Comparison of ENCODE assay signal across 1 cellular context in genomic region chr17:4534928-4535666, GRCh38.
TF ChIP-seq lines count a peak whose summit lies in the region.

No MANE protein-coding gene starts in this region.

TF ChIP-seq in HCT116, 20 proteins besides CTCF, POLR2A, EP300 and RAD21:
- TF ChIP-seq, protein P1, sequence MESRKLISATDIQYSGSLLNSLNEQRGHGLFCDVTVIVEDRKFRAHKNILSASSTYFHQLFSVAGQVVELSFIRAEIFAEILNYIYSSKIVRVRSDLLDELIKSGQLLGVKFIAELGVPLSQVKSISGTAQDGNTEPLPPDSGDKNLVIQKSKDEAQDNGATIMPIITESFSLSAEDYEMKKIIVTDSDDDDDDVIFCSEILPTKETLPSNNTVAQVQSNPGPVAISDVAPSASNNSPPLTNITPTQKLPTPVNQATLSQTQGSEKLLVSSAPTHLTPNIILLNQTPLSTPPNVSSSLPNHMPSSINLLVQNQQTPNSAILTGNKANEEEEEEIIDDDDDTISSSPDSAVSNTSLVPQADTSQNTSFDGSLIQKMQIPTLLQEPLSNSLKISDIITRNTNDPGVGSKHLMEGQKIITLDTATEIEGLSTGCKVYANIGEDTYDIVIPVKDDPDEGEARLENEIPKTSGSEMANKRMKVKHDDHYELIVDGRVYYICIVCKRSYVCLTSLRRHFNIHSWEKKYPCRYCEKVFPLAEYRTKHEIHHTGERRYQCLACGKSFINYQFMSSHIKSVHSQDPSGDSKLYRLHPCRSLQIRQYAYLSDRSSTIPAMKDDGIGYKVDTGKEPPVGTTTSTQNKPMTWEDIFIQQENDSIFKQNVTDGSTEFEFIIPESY (IDR thresholded peaks at IDR 0.05; ENCODE audit: extremely low read depth, insufficient replicate concordance, low read length), result no peak
- TF ChIP-seq TCF7L2 (IDR thresholded peaks at IDR 0.05; ENCODE audit: borderline replicate concordance, extremely low read depth, insufficient read depth, insufficient read length) (no peak), EGR1 (IDR thresholded peaks at IDR 0.05; ENCODE audit: low read depth) (no peak), EZH2 (IDR thresholded peaks at IDR 0.05) (no peak), POLR2AphosphoS5 (IDR thresholded peaks at IDR 0.05; ENCODE audit: low read depth, low read length) (no peak; the same call in 1 of the 2 replicates), CBX3 (IDR thresholded peaks at IDR 0.05; ENCODE audit: low read depth) (no peak), ZFX (IDR thresholded peaks at IDR 0.05) (no peak), ZNF274 (IDR thresholded peaks at IDR 0.05; ENCODE audit: low read depth, low read length) (no peak), SP1 (IDR thresholded peaks at IDR 0.05; ENCODE audit: low read depth) (no peak), ATF3 (IDR thresholded peaks at IDR 0.05) (no peak), EZH2phosphoT487 (IDR thresholded peaks at IDR 0.05; ENCODE audit: borderline replicate concordance) (no peak), FOSL1 (IDR thresholded peaks at IDR 0.05; ENCODE audit: low read depth) (no peak), ELF1 (IDR thresholded peaks at IDR 0.05; ENCODE audit: borderline replicate concordance, low read depth) (no peak), CEBPB (IDR thresholded peaks at IDR 0.05; ENCODE audit: low read depth) (no peak), SRF (IDR thresholded peaks at IDR 0.05; ENCODE audit: low read depth) (no peak)
- TF ChIP-seq, protein P2, sequence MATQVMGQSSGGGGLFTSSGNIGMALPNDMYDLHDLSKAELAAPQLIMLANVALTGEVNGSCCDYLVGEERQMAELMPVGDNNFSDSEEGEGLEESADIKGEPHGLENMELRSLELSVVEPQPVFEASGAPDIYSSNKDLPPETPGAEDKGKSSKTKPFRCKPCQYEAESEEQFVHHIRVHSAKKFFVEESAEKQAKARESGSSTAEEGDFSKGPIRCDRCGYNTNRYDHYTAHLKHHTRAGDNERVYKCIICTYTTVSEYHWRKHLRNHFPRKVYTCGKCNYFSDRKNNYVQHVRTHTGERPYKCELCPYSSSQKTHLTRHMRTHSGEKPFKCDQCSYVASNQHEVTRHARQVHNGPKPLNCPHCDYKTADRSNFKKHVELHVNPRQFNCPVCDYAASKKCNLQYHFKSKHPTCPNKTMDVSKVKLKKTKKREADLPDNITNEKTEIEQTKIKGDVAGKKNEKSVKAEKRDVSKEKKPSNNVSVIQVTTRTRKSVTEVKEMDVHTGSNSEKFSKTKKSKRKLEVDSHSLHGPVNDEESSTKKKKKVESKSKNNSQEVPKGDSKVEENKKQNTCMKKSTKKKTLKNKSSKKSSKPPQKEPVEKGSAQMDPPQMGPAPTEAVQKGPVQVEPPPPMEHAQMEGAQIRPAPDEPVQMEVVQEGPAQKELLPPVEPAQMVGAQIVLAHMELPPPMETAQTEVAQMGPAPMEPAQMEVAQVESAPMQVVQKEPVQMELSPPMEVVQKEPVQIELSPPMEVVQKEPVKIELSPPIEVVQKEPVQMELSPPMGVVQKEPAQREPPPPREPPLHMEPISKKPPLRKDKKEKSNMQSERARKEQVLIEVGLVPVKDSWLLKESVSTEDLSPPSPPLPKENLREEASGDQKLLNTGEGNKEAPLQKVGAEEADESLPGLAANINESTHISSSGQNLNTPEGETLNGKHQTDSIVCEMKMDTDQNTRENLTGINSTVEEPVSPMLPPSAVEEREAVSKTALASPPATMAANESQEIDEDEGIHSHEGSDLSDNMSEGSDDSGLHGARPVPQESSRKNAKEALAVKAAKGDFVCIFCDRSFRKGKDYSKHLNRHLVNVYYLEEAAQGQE (IDR thresholded peaks at IDR 0.05; ENCODE audit: low read depth), result no peak
- TF ChIP-seq, protein P3, sequence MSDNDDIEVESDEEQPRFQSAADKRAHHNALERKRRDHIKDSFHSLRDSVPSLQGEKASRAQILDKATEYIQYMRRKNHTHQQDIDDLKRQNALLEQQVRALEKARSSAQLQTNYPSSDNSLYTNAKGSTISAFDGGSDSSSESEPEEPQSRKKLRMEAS (IDR thresholded peaks at IDR 0.05), result no peak
